11 cellular contexts compared by ENCODE assay signal in the genomic region with DNA sequence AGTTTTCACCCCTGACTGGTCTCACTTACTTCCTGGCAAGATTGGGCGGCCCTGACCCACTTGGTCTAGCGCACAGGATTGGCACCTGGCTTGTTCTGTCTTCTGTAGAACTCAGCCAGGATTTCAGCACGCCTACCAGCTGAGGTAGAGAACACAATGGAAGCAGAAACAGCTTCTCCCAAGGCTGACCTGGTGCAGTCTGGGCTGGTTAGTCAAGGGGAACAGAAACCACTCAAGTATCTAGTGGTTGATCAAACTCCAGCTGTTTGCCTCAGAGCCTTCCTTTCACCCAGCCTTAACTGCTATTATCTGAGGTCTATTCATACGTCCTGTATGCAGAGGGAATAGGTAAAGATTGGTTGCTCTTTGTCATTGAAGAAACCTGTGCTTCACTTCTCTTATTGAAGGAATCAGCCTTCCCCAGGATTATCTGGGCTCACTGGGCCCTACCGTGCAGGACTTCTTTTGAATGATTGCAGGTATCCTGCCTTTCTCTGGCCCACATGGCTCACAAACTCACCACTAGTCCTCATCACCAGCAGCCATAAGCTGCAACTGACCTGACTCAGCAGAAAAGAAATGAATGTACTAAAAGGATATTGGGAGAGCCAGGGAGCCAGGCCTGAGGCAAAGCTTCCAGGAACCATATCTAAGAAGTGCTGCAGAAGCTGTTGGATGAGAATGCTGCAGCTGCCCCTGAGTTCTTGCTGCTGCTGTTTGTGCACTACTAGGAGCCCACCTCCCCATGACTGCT. TPM values are rescaled to one million over a fixed set of nuclear protein-coding genes. Genes with fewer than 3 reads are reported as not detected.
DNase-seq lines count a peak whose midpoint lies in the region; ATAC-seq lines count a peak whose summit lies in the region.
"Had no signal": no experiment of that assay in that cellular context is flagged by ENCODE, and none has a peak within 500 bp of the region (broad histone marks: within the 10 kb centered on the region; RNA-seq: fewer than 3 reads in every experiment).

No MANE protein-coding gene starts in this region.

- ATAC-seq in GM18870 (IDR thresholded peaks at IDR 0.05; ENCODE audit: unreplicated experiment) (peak; percentile 86), GM21825 (IDR thresholded peaks at IDR 0.05; ENCODE audit: unreplicated experiment) (peak; percentile 89), HG03571 (IDR thresholded peaks at IDR 0.05; ENCODE audit: unreplicated experiment) (peak; percentile 85)

- peaks cover 51% of the 10 kb centered on the region for H3K27me3 ChIP-seq in H7 (ENCODE audit: control insufficient read depth, insufficient read depth, low read length)

- DNase-seq in kidney tubule cell (ENCODE audit: low spot score): peak; percentile 90
- DNase-seq in HUDEP-2 (lab: John Stamatoyannopoulos, UW; ENCODE audit: unreplicated experiment in 76 of 76): no peak
- DNase-seq in H7: no peak
- no peak for DNase-seq in OCI-M2 (lab: John Stamatoyannopoulos, UW; ENCODE audit: unreplicated experiment)
- DNase-seq in activated naive CD4-positive, alpha-beta T cell (lab: John Stamatoyannopoulos, UW): no peak
- DNase-seq: effector memory CD4-positive, alpha-beta T cell; mammary epithelial cell; PC-9 had no signal

- no peak overlapping the region for H3K4me3 ChIP-seq in H7 (ENCODE audit: insufficient read depth, low read depth, low read length)
- H3K4me3 ChIP-seq: PC-9 had no signal

- H3K36me3 ChIP-seq in H7 (replicated peaks; ENCODE audit: control insufficient read depth, insufficient read depth, low read length): no peaks in the 10 kb centered on the region

RNA-seq across cellular contexts. Expression of a gene that starts 2.5 kb away (rescaled TPM):
- total RNA-seq in H7 (2014; rRNA removed; shearing (Covaris generic)): 0.10 and 0.37 TPM in 2 replicates
- total RNA-seq: mammary epithelial cell had no signal
